In the genomic region with DNA sequence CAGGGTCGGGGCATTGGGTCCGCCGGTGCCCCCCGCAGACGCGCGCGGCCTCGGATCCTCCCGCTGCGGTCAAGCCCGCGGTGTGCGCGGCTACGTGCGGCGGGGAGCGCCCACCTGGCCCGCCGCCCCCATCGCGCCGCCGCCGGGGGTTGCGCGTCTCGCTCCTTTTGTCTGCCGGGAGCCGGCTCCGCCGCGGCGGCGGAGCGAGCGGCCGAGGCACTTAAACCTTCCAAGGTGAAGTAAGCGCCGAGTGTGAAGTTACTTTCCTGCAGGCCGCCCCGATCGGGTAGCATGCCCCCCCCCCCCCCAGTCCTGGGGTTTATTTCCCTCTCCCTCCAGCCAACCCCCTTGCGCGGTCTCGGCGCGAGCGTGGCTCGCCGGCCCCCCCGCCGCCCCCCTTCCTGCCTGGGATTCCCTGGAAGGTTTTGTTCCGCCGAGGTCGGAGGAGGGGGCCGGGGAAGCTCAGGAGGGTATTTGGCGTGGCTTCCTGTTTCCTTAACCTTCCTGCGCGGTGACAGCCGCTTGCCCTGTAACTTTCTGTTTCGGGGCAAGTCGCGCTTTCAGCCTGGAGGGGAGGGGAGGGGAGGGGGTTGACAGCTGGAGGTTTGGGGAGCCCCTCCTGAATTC, we compare ENCODE assay signal across 8 cellular contexts. TPM values are rescaled to one million over a fixed set of nuclear protein-coding genes. Genes with fewer than 3 reads are reported as not detected.
DNase-seq lines count a peak whose midpoint lies in the region; ATAC-seq, FAIRE-seq and TF ChIP-seq lines count a peak whose summit lies in the region.

No MANE protein-coding gene starts in this region.

- H3K4me2 ChIP-seq in A549: peak overlapping the region; percentile 97

- H3K9me3 ChIP-seq in A549: no peaks in the 10 kb centered on the region
- H3K9me3 ChIP-seq in esophagus (ENCODE audit: control insufficient read depth in 2 of 2, insufficient read depth in 1 of 2, low read depth in 1 of 2, low read length in 1 of 2): no peaks in the 10 kb centered on the region

- H3K36me3 Mint-ChIP-seq in neural crest cell (ENCODE audit: low read depth): no peaks in the 10 kb centered on the region

- no peaks in the 10 kb centered on the region for H3K27me3 ChIP-seq in esophagus (ENCODE audit: control insufficient read depth in 1 of 2, insufficient read depth in 2 of 2, low read length in 2 of 2)

- TF ChIP-seq POLR2A in A549 (IDR thresholded peaks at IDR 0.05; ENCODE audit: low read length): no peak
- peak; percentile 6 for TF ChIP-seq POLR2A in GM19193 (IDR thresholded peaks at IDR 0.05; ENCODE audit: extremely low read depth, insufficient read depth, insufficient read length)

- H3K4me3 Mint-ChIP-seq in neural crest cell: peak overlapping the region; percentile 86

- CTCF ChIA-PET in A549 (lab: Yijun Ruan, JAX): interaction anchor here (0.6 to 4.0 kb wide), 29 partner anchors 11 to 1158 kb away, joined by 3 to 26 read pairs (median 4); no protein-coding TSS in a partner anchor

- H3K4me1 ChIP-seq in A549: peaks cover 29% of the 10 kb centered on the region
- peaks cover 7 to 14% of the 10 kb centered on the region in 2 donors for H3K4me1 ChIP-seq in esophagus (ENCODE audit: control insufficient read depth in 2 of 2, insufficient read depth in 2 of 2, low read length in 1 of 2)

- no peak for FAIRE-seq in A549 (lab: Jason Lieb, UNC)

- TF ChIP-seq CTCF in A549 (IDR thresholded peaks at IDR 0.05) (no peak), neural crest cell (conservative IDR thresholded peaks at IDR 0.05) (no peak)

- no peak for TF ChIP-seq RAD21 in A549 (conservative IDR thresholded peaks at IDR 0.05 in 1 of 2, IDR thresholded peaks at IDR 0.05 in 1 of 2)

- no peak for ATAC-seq in A549
- ATAC-seq in HG02759 (IDR thresholded peaks at IDR 0.05; ENCODE audit: unreplicated experiment): no peak
- no peak for ATAC-seq in left lobe of liver

- peak; percentile 16 to 53 for DNase-seq in A549 (ENCODE audit: low read depth in 1 of 2, low spot score in 1 of 2)
- DNase-seq in NCI-H82 (lab: John Stamatoyannopoulos, UW): peak; percentile 82
- DNase-seq in activated CD8-positive, alpha-beta memory T cell treated with anti-CD3 and anti-CD28 coated beads, Interleukin-2, amount 50 U/mL, for 48 hours: peak; percentile 76
- DNase-seq in neural crest cell (ENCODE audit: low read depth, low spot score): no peak
- DNase-seq in left lobe of liver (ENCODE audit: low spot score): no peak

- H3K27me3 Mint-ChIP-seq in neural crest cell (ENCODE audit: low read depth): peaks cover 55% of the 10 kb centered on the region

- TF ChIP-seq EP300 in A549 (IDR thresholded peaks at IDR 0.05): no peak

- no peak overlapping the region for H3K27ac Mint-ChIP-seq in neural crest cell (ENCODE audit: unreplicated experiment)

- no peaks in the 10 kb centered on the region for H3K9me3 Mint-ChIP-seq in neural crest cell

- 2% methylated on average over 19 of the region's 65 CpGs for WGBS in A549 (ENCODE audit: missing lambda C conversion rate)
- 0 to 1% methylated on average over 55 to 65 of the region's 65 CpGs for WGBS in esophagus, 2 donors

- H3K36me3 ChIP-seq in esophagus (ENCODE audit: control insufficient read depth in 2 of 2, insufficient read depth in 2 of 2, low read length in 1 of 2): no peaks in the 10 kb centered on the region

- peak overlapping the region; percentile 71 for H3K4me3 ChIP-seq in A549
- peak overlapping the region; percentile 51 to 72 for H3K4me3 ChIP-seq in esophagus (ENCODE audit: low read depth in 1 of 2, low read length in 2 of 2)

- peak overlapping the region; percentile 91 to 99 for H3K27ac ChIP-seq in A549
- H3K27ac ChIP-seq in esophagus (ENCODE audit: low read depth in 2 of 2, low read length in 1 of 2): peak overlapping the region; percentile 65 to 73

- peaks cover 54% of the 10 kb centered on the region for H3K4me1 Mint-ChIP-seq in neural crest cell

- POLR2A ChIA-PET in A549 (lab: Yijun Ruan, JAX): interaction anchor here (0.7 to 2.4 kb wide), 4 partner anchors 42 to 57 kb away, joined by 3 to 8 read pairs (median 4); partner anchors contain the start of gene GSE1

TF ChIP-seq in A549, 52 proteins besides CTCF, POLR2A, EP300 and RAD21:
- TF ChIP-seq ZC3H11A (IDR thresholded peaks at IDR 0.05): no peak
- TF ChIP-seq JUN (IDR thresholded peaks at IDR 0.05): peak in 1 of 2 experiments; percentile 20; a peak in 1 of 5 replicates

RNA-seq across cellular contexts. Expression of gene GSE1, which starts 56.6 kb away (rescaled TPM):
- polyA plus RNA-seq in A549 (2011; rRNA removed) (20.7 and 24.6 TPM in 2 replicates), A549 (2017; fragmentation: RNase III; extraction: RNeasy Plus Mini Kit Qiagen cat#74134 plus additional on column Dnase treatment) (24.3 to 30.3 TPM (median 24.3 TPM) in 3 replicates), esophagus (10 to 100 TPM in 1 of 2 donors, 1 to 10 TPM in 1; 8.9 to 19.6 TPM)
- polyA plus RNA-seq in A549 (2012; cell fraction: cytosol; rRNA removed): 18.9 and 22.8 TPM in 2 replicates
- 49.8 and 64.0 TPM in 2 replicates for polyA plus RNA-seq in A549 (2012; cell fraction: nucleus; rRNA removed)
- 24.5 and 25.9 TPM in 2 replicates for polyA minus RNA-seq in A549 (2011; rRNA and poly(A)+ RNA removed)
- total RNA-seq in neural crest cell (26.7 and 27.3 TPM in 2 replicates), left lobe of liver (38.3 TPM)

Comparison
In these comparisons a context has a peak if more than half of its experiments do, and no peak if none do; other contexts are left out.
1. DNase-seq: peak in A549 (2 of 2), NCI-H82 (single experiment) and activated CD8-positive, alpha-beta memory T cell treated with anti-CD3 and anti-CD28 coated beads, Interleukin-2, amount 50 U/mL, for 48 hours (single experiment); none in neural crest cell (single experiment) and left lobe of liver (single experiment).